In genomic region chr12:120117961-120118709, GRCh38 we compare ENCODE assay signal across 1 cellular context.
TF ChIP-seq lines count a peak whose summit lies in the region.

No MANE protein-coding gene starts in this region.

TF ChIP-seq in SK-N-SH, 30 proteins besides CTCF, POLR2A, EP300 and RAD21 (continued from another document):
- TF ChIP-seq REST (IDR thresholded peaks at IDR 0.05; ENCODE audit: low read depth, low read length) (no peak), ELF1 (IDR thresholded peaks at IDR 0.05) (no peak), TEAD4 (IDR thresholded peaks at IDR 0.05; ENCODE audit: borderline replicate concordance, insufficient read depth) (no peak)
